23 cellular contexts compared by ENCODE assay signal in the genomic region with DNA sequence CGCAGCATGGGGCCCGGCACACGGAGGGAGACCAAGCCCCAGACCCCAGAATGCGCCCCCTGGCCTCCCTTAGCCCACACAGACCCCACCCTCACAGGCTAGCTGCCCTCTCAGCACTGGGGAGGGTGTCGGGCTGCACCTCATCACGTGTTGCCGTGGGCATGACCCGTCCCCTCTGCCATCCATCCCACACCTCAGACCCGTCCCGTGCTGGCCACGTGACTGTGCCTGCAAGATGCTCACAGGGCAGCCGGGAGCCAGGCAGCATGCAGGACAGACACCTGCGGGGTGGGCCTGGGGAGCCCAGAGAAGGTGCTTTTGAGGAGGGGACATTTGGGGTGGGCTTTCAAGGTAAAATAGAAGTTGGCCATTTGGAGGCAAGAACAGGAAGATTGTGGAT. TPM values are rescaled to one million over a fixed set of nuclear protein-coding genes. Genes with fewer than 3 reads are reported as not detected.
DNase-seq lines count a peak whose midpoint lies in the region; ATAC-seq and TF ChIP-seq lines count a peak whose summit lies in the region.
"Had no signal": no experiment of that assay in that cellular context is flagged by ENCODE, and none has a peak within 500 bp of the region (broad histone marks: within the 10 kb centered on the region; RNA-seq: fewer than 3 reads in every experiment).

No MANE protein-coding gene starts in this region.

- no peaks in the 10 kb centered on the region for H3K9me3 ChIP-seq in RWPE2 (ENCODE audit: severe bottlenecking)
- H3K9me3 ChIP-seq in ovary: no peaks in the 10 kb centered on the region

- DNase-seq in H7 (peak; percentile 60), RWPE2 (ENCODE audit: low spot score) (peak; percentile 51), left ventricle myocardium superior (peak; percentile 15), ovary (peak in 3 of 5 donors; percentile 3 to 15 (median 4)), globus pallidus (ENCODE audit: low spot score) (no peak), HuH-7 (ENCODE audit: low spot score) (no peak)
- no peak for DNase-seq in effector memory CD8-positive, alpha-beta T cell
- DNase-seq: activated CD4-positive, alpha-beta T cell treated with anti-CD3 and anti-CD28 coated beads, Interleukin-2, amount 50 U/mL, for 1 hour; activated naive CD4-positive, alpha-beta T cell treated with Interleukin-2 at 50 U/mL for 16 hours; anterior cingulate cortex; central memory CD4-positive, alpha-beta T cell; erythroblast; foreskin fibroblast; hippocampal formation; NCI-H1105 treated with DMSO at 0.1 percent for 48 hours; NCI-H2081; nucleus accumbens; T-helper 2 cell had no signal

- H3K36me3 ChIP-seq in H7 (replicated peaks; ENCODE audit: control insufficient read depth, insufficient read depth, low read length) (no peaks in the 10 kb centered on the region), RWPE2 (ENCODE audit: low read depth) (no peaks in the 10 kb centered on the region), ovary (no peaks in the 10 kb centered on the region)

- H3K9me3 Mint-ChIP-seq in effector memory CD8-positive, alpha-beta T cell: no peaks in the 10 kb centered on the region
- H3K9me3 Mint-ChIP-seq: GM23338 had no signal

- ATAC-seq in RWPE2 (ENCODE audit: low read depth) (no peak), left ventricle myocardium superior (no peak), GM21529 (IDR thresholded peaks at IDR 0.05; ENCODE audit: unreplicated experiment) (no peak)
- ATAC-seq in effector memory CD8-positive, alpha-beta T cell (replicated peaks): no peak
- ATAC-seq: GM23338 had no signal

- H3K36me3 Mint-ChIP-seq in effector memory CD8-positive, alpha-beta T cell (ENCODE audit: insufficient read depth): no peaks in the 10 kb centered on the region

- H3K4me1 ChIP-seq in RWPE2 (ENCODE audit: insufficient read depth, poor library complexity, severe bottlenecking): no peaks in the 10 kb centered on the region
- peaks cover 1% of the 10 kb centered on the region for H3K4me1 ChIP-seq in ovary (ENCODE audit: insufficient read depth)

- no peak for TF ChIP-seq CTCF in RWPE2 (IDR thresholded peaks at IDR 0.05; ENCODE audit: poor library complexity, severe bottlenecking)
- no peak for TF ChIP-seq CTCF in ovary (IDR thresholded peaks at IDR 0.05)

- no peak for TF ChIP-seq EP300 in ovary (IDR thresholded peaks at IDR 0.05)

- no peak overlapping the region for H3K27ac Mint-ChIP-seq in effector memory CD8-positive, alpha-beta T cell
- H3K27ac Mint-ChIP-seq: GM23338 had no signal

- 84 to 95% (median 93%) methylated on average over 13 of the region's 13 CpGs for WGBS in ovary, 3 donors

- TF ChIP-seq POLR2A in ovary (IDR thresholded peaks at IDR 0.05): no peak

- H3K27ac ChIP-seq in RWPE2 (ENCODE audit: poor library complexity, severe bottlenecking) (no peak overlapping the region), ovary (no peak overlapping the region)
- H3K27ac ChIP-seq: HL-60, VCaP had no signal

- intact Hi-C loops in left ventricle myocardium superior (cut with micrococcal nuclease): no loop called here
- intact Hi-C loops in ovary (cut with DNase I): no loop called here

- H3K4me3 ChIP-seq in H7 (ENCODE audit: insufficient read depth, low read depth, low read length): no peak overlapping the region
- H3K4me3 ChIP-seq in RWPE2 (ENCODE audit: severe bottlenecking): no peak overlapping the region
- H3K4me3 ChIP-seq in ovary: no peak overlapping the region
- H3K4me3 ChIP-seq: GM23338, lung had no signal

- no peak overlapping the region for H3K4me3 Mint-ChIP-seq in effector memory CD8-positive, alpha-beta T cell
- H3K4me3 Mint-ChIP-seq: GM23338 had no signal

- peaks cover 0 to 2% of the 10 kb centered on the region in 2 donors for H3K4me1 Mint-ChIP-seq in effector memory CD8-positive, alpha-beta T cell (ENCODE audit: low read depth in 2 of 2)

- H3K27me3 Mint-ChIP-seq in effector memory CD8-positive, alpha-beta T cell: no peaks in the 10 kb centered on the region

- H3K27me3 ChIP-seq in H7 (ENCODE audit: control insufficient read depth, insufficient read depth, low read length) (no peaks in the 10 kb centered on the region), RWPE2 (ENCODE audit: insufficient read depth, poor library complexity, severe bottlenecking) (no peaks in the 10 kb centered on the region), ovary (no peaks in the 10 kb centered on the region)

RNA-seq across cellular contexts. Expression of gene MSANTD1, which starts 4.8 kb away (rescaled TPM):
- 0.07 and 0.24 TPM in 2 replicates for total RNA-seq in H7 (2014; rRNA removed; shearing (Covaris generic))
- total RNA-seq in left ventricle myocardium superior (0.45 TPM), ovary (1 to 10 TPM in 3 of 7 donors, under 1 TPM in 4; 0.61 to 1.4 (median 0.98) TPM)
- polyA plus RNA-seq in ovary: under 1 TPM; 0.15 to 0.24 TPM

RNA-seq across cellular contexts. Expression of gene RGS12, which starts 39.0 kb away (rescaled TPM):
- 18.7 and 19.7 TPM in 2 replicates for total RNA-seq in H7 (2014; rRNA removed; shearing (Covaris generic))
- total RNA-seq in left ventricle myocardium superior (14.6 TPM), ovary (10 to 100 TPM; 15.3 to 50.7 (median 42.1) TPM)
- polyA plus RNA-seq in ovary: 10 to 100 TPM; 11.4 to 29.0 TPM

Comparison
In these comparisons a context has a peak if more than half of its experiments do, and no peak if none do; other contexts are left out.
1. DNase-seq: peak in H7 (single experiment), RWPE2 (single experiment), left ventricle myocardium superior (single experiment) and ovary (3 of 5); none in effector memory CD8-positive, alpha-beta T cell (0 of 3), globus pallidus (single experiment) and HuH-7 (single experiment).